In the genomic region with DNA sequence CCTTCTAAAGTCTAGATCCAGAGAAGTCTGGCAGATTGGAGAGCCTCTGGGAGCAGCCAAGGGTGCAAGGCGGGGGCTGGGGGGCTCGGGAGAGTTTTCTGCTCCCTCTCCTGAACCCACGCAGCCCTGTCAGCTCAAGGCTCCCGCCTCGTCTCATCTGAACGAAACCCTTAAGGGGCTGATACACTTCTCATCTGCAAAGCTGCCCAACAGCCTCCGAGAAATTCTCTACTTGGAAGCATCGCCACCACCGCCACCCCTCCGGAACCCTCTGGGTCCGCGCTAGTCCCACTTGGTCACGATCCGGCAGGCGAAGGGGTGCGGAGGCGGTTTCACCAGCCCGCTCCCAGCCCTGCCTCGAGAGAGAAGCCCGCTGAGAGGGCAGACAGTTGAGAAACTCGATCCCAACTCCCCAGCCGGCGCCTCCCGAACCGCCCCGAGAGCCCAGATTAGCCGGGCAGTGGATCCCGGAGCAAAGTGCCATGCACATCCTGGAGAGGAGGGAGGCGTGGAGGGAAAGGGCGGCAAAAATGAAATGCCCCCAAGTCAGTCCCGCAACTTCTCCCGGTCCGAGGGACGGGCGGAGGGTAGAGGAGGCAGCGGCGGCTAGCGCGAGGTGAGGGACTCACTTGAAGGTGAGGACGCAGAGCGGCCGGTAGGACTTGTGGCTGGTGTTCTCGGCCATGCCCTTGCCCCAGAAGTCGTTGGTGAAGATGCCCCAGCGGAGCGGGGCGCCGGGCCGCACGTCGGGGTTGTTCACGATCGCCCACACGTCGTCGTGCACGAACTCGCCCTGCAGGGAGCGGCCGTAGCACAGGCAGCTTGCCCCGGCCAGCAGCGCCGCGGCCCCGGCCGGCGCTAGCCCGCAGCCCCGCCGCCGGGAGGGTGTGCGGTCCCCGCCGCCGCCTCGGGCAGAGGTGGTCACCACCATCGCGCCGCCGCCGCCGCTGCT, we compare ENCODE assay signal across 7 cellular contexts. TPM values are rescaled to one million over a fixed set of nuclear protein-coding genes. Genes with fewer than 3 reads are reported as not detected.
DNase-seq lines count a peak whose midpoint lies in the region; ATAC-seq and TF ChIP-seq lines count a peak whose summit lies in the region.

No MANE protein-coding gene starts in this region.

- peak overlapping the region; percentile 90 for H3K4me3 Mint-ChIP-seq in nephron progenitor cell
- H3K4me3 Mint-ChIP-seq in CD8-positive, alpha-beta T cell, result no peak overlapping the region

- H3K9ac ChIP-seq in fibroblast of lung (ENCODE audit: insufficient read depth, low read length), result peak overlapping the region; percentile 71

- ATAC-seq in GM19035 (IDR thresholded peaks at IDR 0.05; ENCODE audit: unreplicated experiment), result peak; percentile 18
- peak; percentile 8 for ATAC-seq in HG02973 (IDR thresholded peaks at IDR 0.05; ENCODE audit: unreplicated experiment)
- ATAC-seq in CD8-positive, alpha-beta T cell, result no peak
- no peak for ATAC-seq in HG03025 (IDR thresholded peaks at IDR 0.05; ENCODE audit: low FRiP score, unreplicated experiment)

- H3K79me2 ChIP-seq in fibroblast of lung (ENCODE audit: control insufficient read depth, insufficient read depth, low read length), result peaks cover 21% of the 10 kb centered on the region

- H4K20me1 ChIP-seq in fibroblast of lung (ENCODE audit: control insufficient read depth, extremely low read depth, insufficient read depth, low read length), result no peaks in the 10 kb centered on the region

- TF ChIP-seq CTCF in fibroblast of lung (conservative IDR thresholded peaks at IDR 0.05 in 1 of 2, IDR thresholded peaks at IDR 0.05 in 1 of 2; ENCODE audit: low read depth in 1 of 2, low read length in 2 of 2) (no peak), nephron progenitor cell (IDR thresholded peaks at IDR 0.05) (no peak)
- TF ChIP-seq CTCF in CD8-positive, alpha-beta T cell (IDR thresholded peaks at IDR 0.05), result no peak

- peaks cover 14% of the 10 kb centered on the region for H3K9me3 Mint-ChIP-seq in nephron progenitor cell
- peaks cover 9% of the 10 kb centered on the region for H3K9me3 Mint-ChIP-seq in CD8-positive, alpha-beta T cell

- intact Hi-C loops in CD8-positive, alpha-beta T cell (cut with DNase I, micrococcal nuclease), result no loop called here

- no peak for DNase-seq in SJSA1 (ENCODE audit: low read depth in 1 of 2, low spot score in 2 of 2)
- DNase-seq in fibroblast of lung (ENCODE audit: low read depth in 2 of 2), result peak; percentile 49 to 53
- peak; percentile 65 for DNase-seq in nephron progenitor cell
- DNase-seq in CD8-positive, alpha-beta T cell, result no peak

- peak overlapping the region; percentile 52 for H2AFZ ChIP-seq in fibroblast of lung (ENCODE audit: low read length)

- no peaks in the 10 kb centered on the region for H3K9me3 ChIP-seq in SJSA1 (replicated peaks)
- H3K9me3 ChIP-seq in fibroblast of lung (ENCODE audit: control insufficient read depth, insufficient read depth, low read depth, low read length), result no peaks in the 10 kb centered on the region
- peaks cover 6% of the 10 kb centered on the region for H3K9me3 ChIP-seq in CD8-positive, alpha-beta T cell (ENCODE audit: low read length)

- POLR2A ChIA-PET in CD8-positive, alpha-beta T cell (lab: Charles Lee), result no interaction called here

- H3K36me3 ChIP-seq in SJSA1 (no peaks in the 10 kb centered on the region), fibroblast of lung (ENCODE audit: control insufficient read depth, insufficient read depth, low read length) (no peaks in the 10 kb centered on the region)
- H3K36me3 ChIP-seq in CD8-positive, alpha-beta T cell (ENCODE audit: insufficient read depth, low read length), result no peaks in the 10 kb centered on the region

- H3K27me3 ChIP-seq in SJSA1 (replicated peaks) (peaks cover 61% of the 10 kb centered on the region), fibroblast of lung (ENCODE audit: control insufficient read depth, insufficient read depth, low read length) (no peaks in the 10 kb centered on the region)
- peaks cover 2% of the 10 kb centered on the region for H3K27me3 ChIP-seq in CD8-positive, alpha-beta T cell (ENCODE audit: insufficient read depth, low read length)

- no peak overlapping the region for H3K27ac Mint-ChIP-seq in nephron progenitor cell
- H3K27ac Mint-ChIP-seq in CD8-positive, alpha-beta T cell, result no peak overlapping the region

- peak overlapping the region; percentile 62 for H3K4me2 ChIP-seq in fibroblast of lung (ENCODE audit: extremely low read depth, insufficient read depth, low read length)

- H3K27me3 Mint-ChIP-seq in nephron progenitor cell (ENCODE audit: low read depth, poor library complexity), result peaks cover 23% of the 10 kb centered on the region
- peaks cover 37% of the 10 kb centered on the region for H3K27me3 Mint-ChIP-seq in CD8-positive, alpha-beta T cell (ENCODE audit: low read depth)

- H3K4me1 Mint-ChIP-seq in nephron progenitor cell, result peaks cover 16% of the 10 kb centered on the region
- peaks cover 4% of the 10 kb centered on the region for H3K4me1 Mint-ChIP-seq in CD8-positive, alpha-beta T cell (ENCODE audit: low read depth)

- CTCF ChIA-PET in CD8-positive, alpha-beta T cell (lab: Charles Lee), result no interaction called here

- H3K4me1 ChIP-seq in SJSA1 (replicated peaks), result peaks cover 14% of the 10 kb centered on the region
- no peaks in the 10 kb centered on the region for H3K4me1 ChIP-seq in fibroblast of lung (ENCODE audit: control insufficient read depth, extremely low read depth, insufficient read depth, low read length)
- no peaks in the 10 kb centered on the region for H3K4me1 ChIP-seq in CD8-positive, alpha-beta T cell (ENCODE audit: insufficient read depth, low read length)

- H3K27ac ChIP-seq in SJSA1, result no peak overlapping the region
- H3K27ac ChIP-seq in fibroblast of lung (ENCODE audit: insufficient read depth, low read length), result peak overlapping the region; percentile 84
- no peak overlapping the region for H3K27ac ChIP-seq in CD8-positive, alpha-beta T cell (ENCODE audit: low read depth, low read length)

- H3K36me3 Mint-ChIP-seq in nephron progenitor cell (ENCODE audit: low read depth), result no peaks in the 10 kb centered on the region
- H3K36me3 Mint-ChIP-seq in CD8-positive, alpha-beta T cell, result no peaks in the 10 kb centered on the region

- peak overlapping the region; percentile 34 for H3K4me3 ChIP-seq in SJSA1
- H3K4me3 ChIP-seq in fibroblast of lung (replicated peaks in 1 of 4; ENCODE audit: control extremely low read depth in 1 of 4, insufficient read depth in 1 of 4, low read depth in 3 of 4, low read length in 4 of 4), result peak overlapping the region; percentile 74 to 89 (median 84)
- H3K4me3 ChIP-seq in CD8-positive, alpha-beta T cell (ENCODE audit: low read depth, low read length), result no peak overlapping the region

RNA-seq across cellular contexts. Expression of a gene that starts 0.6 kb away (rescaled TPM):
- 0.21 TPM in 1 of 2 replicates, not detected in the other for total RNA-seq in SJSA1 (2014; rRNA removed; shearing (Covaris generic))
- 92.5 and 222 TPM in 2 replicates for total RNA-seq in fibroblast of lung
- polyA plus RNA-seq in fibroblast of lung, result 62.2 and 89.4 TPM in 2 replicates
- polyA plus RNA-seq in fibroblast of lung (2012), result 36.4 and 49.0 TPM in 2 replicates
- polyA minus RNA-seq in fibroblast of lung (ENCODE audit: low replicate concordance), result 56.5 and 101 TPM in 2 replicates
- not detected for total RNA-seq in CD8-positive, alpha-beta T cell

Comparison
In these comparisons a context has a peak if more than half of its experiments do, and no peak if none do; other contexts are left out.
1. ATAC-seq: peak in GM19035 (single experiment) and HG02973 (single experiment); none in CD8-positive, alpha-beta T cell (single experiment) and HG03025 (single experiment).
2. DNase-seq: peak in fibroblast of lung (2 of 2) and nephron progenitor cell (single experiment); none in SJSA1 (0 of 2) and CD8-positive, alpha-beta T cell (0 of 7).
3. RNA of a gene that starts 0.6 kb away (total RNA-seq): 92.5 to 222 TPM in fibroblast of lung; 0.21 TPM in SJSA1 and not detected in CD8-positive, alpha-beta T cell; every median in the first group is over 10 times any median in the second.